Comparison of ENCODE assay signal across 8 cellular contexts in the genomic region with DNA sequence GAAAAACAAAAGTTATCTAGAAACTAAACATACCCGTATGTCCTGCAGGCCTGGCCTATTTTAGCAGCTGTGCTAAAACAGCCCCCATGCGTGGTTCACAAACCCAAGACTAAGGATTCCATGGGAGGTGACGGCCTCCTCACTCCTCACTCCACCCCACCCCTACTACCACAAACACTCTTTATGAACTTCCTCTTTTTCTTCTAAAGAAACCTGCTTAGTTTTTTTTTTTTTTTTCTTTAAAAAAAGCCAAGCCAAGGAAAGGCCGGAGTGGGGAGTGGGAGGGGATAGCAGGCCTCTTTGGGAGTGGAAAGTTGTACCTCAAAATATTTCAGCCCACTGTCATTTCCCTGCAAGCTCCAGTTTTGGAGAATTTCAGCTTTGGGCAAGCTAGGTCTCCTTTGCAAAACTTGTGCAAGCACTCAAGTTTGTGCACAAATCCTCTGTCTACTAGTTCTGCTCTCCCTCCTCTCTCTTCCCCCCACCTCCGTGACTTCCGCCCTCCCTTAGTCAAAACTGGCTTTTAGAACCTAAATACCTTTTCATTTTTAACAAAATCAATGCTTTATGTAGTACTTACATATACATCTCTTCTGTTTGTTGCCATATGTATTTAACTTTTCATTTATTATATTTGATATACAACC.
DNase-seq lines count a peak whose midpoint lies in the region; ATAC-seq and FAIRE-seq lines count a peak whose summit lies in the region.

No MANE protein-coding gene starts in this region.

- peaks cover 84% of the 10 kb centered on the region for H3K4me1 Mint-ChIP-seq in activated T-cell treated with anti-CD3 and anti-CD28 coated beads, Interleukin-2, amount 50 U/mL, for 24 hours (ENCODE audit: low read depth)

- H3K27me3 ChIP-seq in neuron (ENCODE audit: insufficient read depth, low read length), result no peaks in the 10 kb centered on the region

- no peaks in the 10 kb centered on the region for H3K9me3 ChIP-seq in neuron (ENCODE audit: low read length)

- H3K4me3 ChIP-seq in neuron (ENCODE audit: low read length), result peak overlapping the region; percentile 91

- peak overlapping the region; percentile 97 for H2AFZ ChIP-seq in neuron (ENCODE audit: low read depth, low read length)

- FAIRE-seq in endometrium (lab: Jason Lieb, UNC), result peak; percentile 21

- peak; percentile 50 for ATAC-seq in HG03025 (IDR thresholded peaks at IDR 0.05; ENCODE audit: low FRiP score, unreplicated experiment)

- H3K4me1 ChIP-seq in neuron (ENCODE audit: insufficient read depth, low read length), result peaks cover 15% of the 10 kb centered on the region

- peak overlapping the region; percentile 88 for H3K4me3 Mint-ChIP-seq in activated T-cell treated with anti-CD3 and anti-CD28 coated beads, Interleukin-2, amount 50 U/mL, for 24 hours

- H3K9me3 Mint-ChIP-seq in activated T-cell treated with anti-CD3 and anti-CD28 coated beads, Interleukin-2, amount 50 U/mL, for 24 hours, result no peaks in the 10 kb centered on the region

- peak overlapping the region; percentile 85 for H3K27ac Mint-ChIP-seq in activated T-cell treated with anti-CD3 and anti-CD28 coated beads, Interleukin-2, amount 50 U/mL, for 24 hours

- H3K27me3 Mint-ChIP-seq in activated T-cell treated with anti-CD3 and anti-CD28 coated beads, Interleukin-2, amount 50 U/mL, for 24 hours, result peaks cover 3% of the 10 kb centered on the region

- peaks cover 11% of the 10 kb centered on the region for H3K36me3 ChIP-seq in neuron (ENCODE audit: insufficient read depth, low read length)

- no peak for DNase-seq in activated T-cell treated with anti-CD3 and anti-CD28 coated beads, Interleukin-2, amount 50 U/mL, for 24 hours
- no peak for DNase-seq in activated T-cell treated with anti-CD3 and anti-CD28 coated beads, Interleukin-2, amount 50 U/mL, for 1 hour
- DNase-seq in SIG-M5 treated with dmso at 0.1 percent for 504 hours (lab: John Stamatoyannopoulos, UW; ENCODE audit: unreplicated experiment), result peak; percentile 95
- DNase-seq in HPDE6-E6E7 (ENCODE audit: extremely low spot score), result no peak
- no peak for DNase-seq in D341Med (ENCODE audit: low spot score)

- H3K36me3 Mint-ChIP-seq in activated T-cell treated with anti-CD3 and anti-CD28 coated beads, Interleukin-2, amount 50 U/mL, for 24 hours (ENCODE audit: low read depth), result peaks cover 12% of the 10 kb centered on the region
